In the genomic region with DNA sequence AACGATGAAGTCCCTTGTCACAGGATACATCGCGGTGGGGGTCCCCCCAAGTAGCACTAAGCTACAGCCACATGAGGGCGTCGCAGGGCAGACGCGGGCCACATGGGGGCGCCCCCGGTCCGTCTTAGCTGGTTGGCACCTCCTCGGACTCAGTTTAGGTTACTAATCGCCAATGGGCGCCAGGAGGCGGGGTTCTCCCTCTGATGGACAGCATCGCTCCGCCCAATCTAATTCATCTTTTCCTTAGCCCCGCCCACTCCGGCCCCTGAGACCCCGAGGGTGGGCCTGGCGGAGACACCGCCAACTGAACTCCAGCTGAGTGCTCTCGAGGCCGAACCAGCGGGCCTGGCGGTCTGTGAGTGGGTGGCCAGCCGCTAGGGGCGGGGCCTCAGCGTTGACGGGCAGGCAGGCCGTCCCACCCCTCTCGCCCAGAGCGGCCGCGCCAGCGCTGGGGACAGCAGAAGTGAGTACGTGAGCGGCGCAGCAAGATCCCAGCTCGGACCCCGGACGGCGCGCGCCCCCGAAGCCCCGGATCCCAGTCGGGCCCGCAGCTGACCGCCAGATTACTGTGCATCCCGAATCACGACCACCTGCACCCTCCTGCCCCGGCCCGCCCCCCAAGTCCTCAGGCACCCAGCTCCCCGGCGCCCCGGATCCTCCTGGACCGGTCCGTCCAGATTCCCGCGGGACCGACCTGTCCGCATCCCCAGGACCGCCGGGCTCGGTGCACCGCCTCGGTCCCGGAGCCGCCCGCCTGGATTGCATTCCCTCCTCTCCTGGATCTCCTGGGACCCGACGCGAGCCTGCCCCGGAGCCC, we compare ENCODE assay signal across 8 cellular contexts. TPM values are rescaled to one million over a fixed set of nuclear protein-coding genes. Genes with fewer than 3 reads are reported as not detected.
DNase-seq lines count a peak whose midpoint lies in the region; ATAC-seq and TF ChIP-seq lines count a peak whose summit lies in the region.

A gene (plus strand): TSS at position 457 of the 817 bp plus-strand sequence. CDS start 451 bp downstream, outside the sequence.

- no peak within 1 kb of the TSS for H3K27ac ChIP-seq in GM23248
- H3K27ac ChIP-seq in Karpas-422 (ENCODE audit: low read length), result no peak within 1 kb of the TSS
- H3K27ac ChIP-seq in Panc1 (ENCODE audit: low read length), result no peak within 1 kb of the TSS

- H3K27me3 ChIP-seq in GM23248 (replicated peaks; ENCODE audit: insufficient read depth), result 0 out of 2 replicates have a peak, but pooled peaks cover 6% of the 10 kb centered on the region
- no peaks in the 10 kb centered on the region for H3K27me3 ChIP-seq in Karpas-422 (ENCODE audit: low read length)
- H3K27me3 ChIP-seq in Panc1 (ENCODE audit: control insufficient read depth, insufficient read depth, low read length), result peaks cover 2% of the 10 kb centered on the region; the same call in 1 of the 2 replicates
- peaks cover 6% of the 10 kb centered on the region for H3K27me3 ChIP-seq in mucosa of stomach (ENCODE audit: control insufficient read depth, insufficient read depth, low read length)

- H3K27ac Mint-ChIP-seq in activated T-cell treated with anti-CD3 and anti-CD28 coated beads, Interleukin-2, amount 50 U/mL, for 72 hours, result no peak within 1 kb of the TSS

- CTCF ChIA-PET in Panc1 (lab: Charles Lee), result interaction anchor here (0.6 to 1.8 kb wide), 16 partner anchors 9 to 255 kb away, joined by 3 to 10 read pairs (median 4); no protein-coding TSS in a partner anchor

- ATAC-seq in Panc1 (peak; percentile 96), esophagus mucosa (peak; percentile 90)
- peak; percentile 89 to 91 for ATAC-seq in activated T-cell treated with anti-CD3 and anti-CD28 coated beads, Interleukin-2, amount 50 U/mL, for 72 hours (replicated peaks in 1 of 2)

- H3K4me3 ChIP-seq in GM23248, result peak within 1 kb of the TSS; percentile 81
- H3K4me3 ChIP-seq in Karpas-422 (ENCODE audit: low read length), result peak within 1 kb of the TSS; percentile 44; the same call in 1 of the 2 replicates
- H3K4me3 ChIP-seq in Panc1 (ENCODE audit: low read depth in 2 of 2, low read length in 2 of 2), result peak within 1 kb of the TSS; percentile 55 to 60
- peak within 1 kb of the TSS; percentile 7 for H3K4me3 ChIP-seq in mucosa of stomach (ENCODE audit: low read length)

- H3K4me3 Mint-ChIP-seq in activated T-cell treated with anti-CD3 and anti-CD28 coated beads, Interleukin-2, amount 50 U/mL, for 72 hours, result peak within 1 kb of the TSS; percentile 77 to 84

- intact Hi-C loops in Panc1 (cut with micrococcal nuclease; ENCODE audit: unreplicated experiment), result loop anchor here (1.0 kb wide), 1 partner anchor 216 kb away; no protein-coding TSS in a partner anchor

- H3K9me2 ChIP-seq in GM23248 (ENCODE audit: insufficient read depth) (no peaks in the 10 kb centered on the region), Karpas-422 (replicated peaks; ENCODE audit: insufficient read depth, low read length) (no peaks in the 10 kb centered on the region)

- POLR2A ChIA-PET in Panc1 (lab: Charles Lee), result interaction anchor here (0.7 to 1.3 kb wide), 3 partner anchors 106 to 217 kb away, joined by 3 to 4 read pairs (median 4); no protein-coding TSS in a partner anchor

- H3K36me3 ChIP-seq in GM23248 (ENCODE audit: low read depth) (no peaks in the 10 kb centered on the region), Karpas-422 (ENCODE audit: insufficient read depth, low read length) (no peaks in the 10 kb centered on the region), Panc1 (ENCODE audit: control insufficient read depth, insufficient read depth, low read length) (no peaks in the 10 kb centered on the region), mucosa of stomach (ENCODE audit: control insufficient read depth, insufficient read depth, low read length) (no peaks in the 10 kb centered on the region)

- in situ Hi-C loops in GM23248 (cut with MboI) (no loop called here), Panc1 (cut with HindIII; ENCODE audit: low pct_unique_long_range_greater_than_20kb, low sequenced_read_pairs) (no loop called here)

- TF ChIP-seq CTCF in Panc1 (IDR thresholded peaks at IDR 0.05), result peak; percentile 99

- peak; percentile 97 for DNase-seq in DMS79 (lab: John Stamatoyannopoulos, UW)
- DNase-seq in GM23248, result peak; percentile 100
- DNase-seq in Karpas-422, result peak; percentile 100
- DNase-seq in Panc1 (ENCODE audit: low read depth, low spot score), result peak; percentile 82
- peak; percentile 96 to 97 for DNase-seq in activated T-cell treated with anti-CD3 and anti-CD28 coated beads, Interleukin-2, amount 50 U/mL, for 72 hours
- peak; percentile 74 to 78 for DNase-seq in stimulated activated CD8-positive, alpha-beta memory T cell treated with anti-CD3 and anti-CD28 coated beads, Interleukin-4, amount 100 ng/mL, for 4 hours (ENCODE audit: low read depth in 2 of 2, low spot score in 1 of 2)

- H3K9me3 ChIP-seq in GM23248 (ENCODE audit: low read depth) (no peaks in the 10 kb centered on the region), Karpas-422 (ENCODE audit: low read length) (no peaks in the 10 kb centered on the region), Panc1 (ENCODE audit: control insufficient read depth, insufficient read depth, low read depth, low read length) (no peaks in the 10 kb centered on the region), mucosa of stomach (ENCODE audit: control insufficient read depth, low read length) (no peaks in the 10 kb centered on the region)

- H4K20me1 ChIP-seq in GM23248 (ENCODE audit: insufficient read depth), result no peaks in the 10 kb centered on the region
- H4K20me1 ChIP-seq in Karpas-422 (ENCODE audit: insufficient read depth, low read depth, low read length), result no peaks in the 10 kb centered on the region

- no peaks in the 10 kb centered on the region for H3K36me3 Mint-ChIP-seq in activated T-cell treated with anti-CD3 and anti-CD28 coated beads, Interleukin-2, amount 50 U/mL, for 72 hours (ENCODE audit: insufficient read depth in 2 of 2)

- H3K4me1 Mint-ChIP-seq in activated T-cell treated with anti-CD3 and anti-CD28 coated beads, Interleukin-2, amount 50 U/mL, for 72 hours (ENCODE audit: low read depth), result peaks cover 26% of the 10 kb centered on the region

- H3K27me3 Mint-ChIP-seq in activated T-cell treated with anti-CD3 and anti-CD28 coated beads, Interleukin-2, amount 50 U/mL, for 72 hours (ENCODE audit: low read depth), result peaks cover 60% of the 10 kb centered on the region

- H3K4me2 ChIP-seq in GM23248 (ENCODE audit: unreplicated experiment) (peak within 1 kb of the TSS; percentile 97), Karpas-422 (ENCODE audit: low read depth, low read length, poor library complexity, severe bottlenecking) (peak within 1 kb of the TSS; percentile 62)

- H3F3A ChIP-seq in GM23248 (ENCODE audit: insufficient read depth), result no peaks in the 10 kb centered on the region; the same call in 1 of the 2 replicates

- H2AFZ ChIP-seq in GM23248 (peak within 1 kb of the TSS; percentile 81), Karpas-422 (ENCODE audit: low read length) (peak within 1 kb of the TSS; percentile 55; the same call in 1 of the 2 replicates)

- peaks cover 27% of the 10 kb centered on the region for H3K4me1 ChIP-seq in GM23248 (ENCODE audit: insufficient read depth)
- H3K4me1 ChIP-seq in Karpas-422 (ENCODE audit: low read length), result peaks cover 12% of the 10 kb centered on the region
- H3K4me1 ChIP-seq in Panc1 (ENCODE audit: control insufficient read depth, insufficient read depth, low read length), result peaks cover 21% of the 10 kb centered on the region
- H3K4me1 ChIP-seq in mucosa of stomach (ENCODE audit: control insufficient read depth, insufficient read depth, low read length), result peaks cover 80% of the 10 kb centered on the region

- H3K9me3 Mint-ChIP-seq in activated T-cell treated with anti-CD3 and anti-CD28 coated beads, Interleukin-2, amount 50 U/mL, for 72 hours, result no peaks in the 10 kb centered on the region

- WGBS in GM23248 (ENCODE audit: low coverage in 1 of 2, low lambda C conversion rate in 2 of 2, missing lambda C conversion rate in 2 of 2), 2 experiments, result 1% methylated on average over 55 to 56 of the region's 74 CpGs

- peak within 1 kb of the TSS; percentile 69 for H3K9ac ChIP-seq in GM23248
- peak within 1 kb of the TSS; percentile 37 for H3K9ac ChIP-seq in Karpas-422 (ENCODE audit: low read length)
- H3K9ac ChIP-seq in mucosa of stomach (ENCODE audit: low read length), result peak within 1 kb of the TSS; percentile 51

- BruUV-seq in Panc1 (replicated peaks; lab: Mats Ljungman, UMichigan), result no TSS peak

- H3K79me2 ChIP-seq in GM23248 (ENCODE audit: insufficient read depth) (no peaks in the 10 kb centered on the region), Karpas-422 (ENCODE audit: low read length) (no peaks in the 10 kb centered on the region)

RNA-seq across cellular contexts. Expression of the gene that starts here (rescaled TPM):
- total RNA-seq in GM23248 (2014; rRNA removed; shearing (Covaris generic)), result 3.0 and 16.9 TPM in 2 replicates
- 1.6 and 1.7 TPM in 2 replicates for polyA plus RNA-seq in GM23248 (2016; fragmentation: Nextera tagmentation; extraction: Ambion mirVana)
- not detected in 2 replicates for total RNA-seq in Karpas-422 (2014; rRNA removed; shearing (Covaris generic); ENCODE audit: low replicate concordance)
- 6.0 TPM for total RNA-seq in Panc1 (2021; ENCODE audit: unreplicated experiment)
- polyA plus RNA-seq in Panc1 (2012; ENCODE audit: insufficient read length), result 9.6 TPM
- total RNA-seq in activated T-cell treated with anti-CD3 and anti-CD28 coated beads, Interleukin-2, amount 50 U/mL, for 72 hours, result under 1 TPM; 0.12 to 0.50 TPM
- total RNA-seq in esophagus mucosa, result 44.7 TPM

Comparison
In these comparisons a context has a peak if more than half of its experiments do, and no peak if none do; other contexts are left out.
1. Peak in DNase-seq, H3K4me3 ChIP-seq, H3K9ac ChIP-seq and H3K4me2 ChIP-seq in Karpas-422; RNA of the gene not detected or under 1 TPM.
2. Peak in DNase-seq and ATAC-seq in activated T-cell treated with anti-CD3 and anti-CD28 coated beads, Interleukin-2, amount 50 U/mL, for 72 hours; RNA of the gene not detected or under 1 TPM.
3. H3K4me3 ChIP-seq: peak in every context shown above with its lines; median percentile 81 in GM23248; 58 in Panc1; 44 in Karpas-422; 7 in mucosa of stomach.